ENCODE assay signal across 17 cellular contexts in genomic region chr1:38418195-38419030, GRCh38.
DNase-seq lines count a peak whose midpoint lies in the region; ATAC-seq and TF ChIP-seq lines count a peak whose summit lies in the region.
"Had no signal": no experiment of that assay in that cellular context is flagged by ENCODE, and none has a peak within 500 bp of the region (broad histone marks: within the 10 kb centered on the region; RNA-seq: fewer than 3 reads in every experiment).

No MANE protein-coding gene starts in this region.

- H3K4me2 ChIP-seq in neuronal stem cell (ENCODE audit: insufficient read depth, low read length, poor library complexity, severe bottlenecking) (no peak overlapping the region), smooth muscle cell (no peak overlapping the region)

- peak overlapping the region; percentile 66 for H2AFZ ChIP-seq in neuronal stem cell (ENCODE audit: low read length)
- no peak overlapping the region for H2AFZ ChIP-seq in smooth muscle cell (ENCODE audit: low read depth)

- H4K20me1 ChIP-seq in smooth muscle cell (ENCODE audit: low read depth): no peaks in the 10 kb centered on the region

- no peak overlapping the region for H4K91ac ChIP-seq in neuronal stem cell (ENCODE audit: low read depth, low read length, poor library complexity)

- DNase-seq in G401 (ENCODE audit: low spot score) (peak; percentile 43), SJCRH30 (peak; percentile 45 to 62), ecto neural progenitor cell (ENCODE audit: low spot score) (peak; percentile 62), neuronal stem cell (ENCODE audit: low spot score) (peak; percentile 61), smooth muscle cell (lab: John Stamatoyannopoulos, UW; ENCODE audit: unreplicated experiment) (no peak)
- no peak for DNase-seq in activated CD4-positive, alpha-beta T cell treated with anti-CD3 and anti-CD28 coated beads, Interleukin-2, amount 50 U/mL, for 48 hours
- DNase-seq: activated gamma-delta T cell treated with Interleukin-2 at 50 U/mL for 16 hours; AML-193; effector memory CD8-positive, alpha-beta T cell; NCI-H1436; NCI-H526 treated with DMSO at 0.1 percent for 48 hours; T-cell had no signal

- no peak overlapping the region for H2BK15ac ChIP-seq in neuronal stem cell (ENCODE audit: low read length)

- peaks cover 33% of the 10 kb centered on the region for H3K27me3 Mint-ChIP-seq in activated T-helper 17 cell treated with anti-CD3 and anti-CD28 coated beads, Interleukin-2, amount 50 U/mL, for 72 hours

- TF ChIP-seq CTCF in smooth muscle cell (IDR thresholded peaks at IDR 0.05; ENCODE audit: borderline replicate concordance, insufficient read depth, poor library complexity, severe bottlenecking): no peak

- peaks cover 26% of the 10 kb centered on the region for H3K9me3 Mint-ChIP-seq in activated T-helper 17 cell treated with anti-CD3 and anti-CD28 coated beads, Interleukin-2, amount 50 U/mL, for 72 hours

- H3K18ac ChIP-seq in neuronal stem cell (ENCODE audit: low read length): no peak overlapping the region

- H3K23ac ChIP-seq in neuronal stem cell (ENCODE audit: low read depth, low read length, poor library complexity): no peak overlapping the region

- H2BK120ac ChIP-seq in neuronal stem cell (ENCODE audit: low read depth, low read length): no peak overlapping the region

- H2AK5ac ChIP-seq in neuronal stem cell (ENCODE audit: low read depth, low read length): no peak overlapping the region

- no peak overlapping the region for H2BK5ac ChIP-seq in neuronal stem cell (ENCODE audit: low read length)

- H3K4me1 ChIP-seq in SJCRH30: peaks cover 4% of the 10 kb centered on the region; the same call in 1 of the 2 replicates
- H3K4me1 ChIP-seq in neuronal stem cell (ENCODE audit: control insufficient read depth in 2 of 2, insufficient read depth in 1 of 2, low read depth in 1 of 2, low read length in 2 of 2): peaks cover 2 to 10% of the 10 kb centered on the region in 2 donors
- H3K4me1 ChIP-seq in smooth muscle cell (ENCODE audit: low read depth): peaks cover 12% of the 10 kb centered on the region
- H3K4me1 ChIP-seq: ascending aorta, suprapubic skin had no signal

- in situ Hi-C loops in G401 (cut with HindIII; ENCODE audit: low sequenced_read_pairs): no loop called here

- no peak overlapping the region for H3K14ac ChIP-seq in neuronal stem cell (ENCODE audit: low read length)

- H3K79me2 ChIP-seq in smooth muscle cell (ENCODE audit: low read depth): no peaks in the 10 kb centered on the region

- no peak overlapping the region for H3K4me3 Mint-ChIP-seq in activated T-helper 17 cell treated with anti-CD3 and anti-CD28 coated beads, Interleukin-2, amount 50 U/mL, for 72 hours
- H3K4me3 Mint-ChIP-seq: effector memory CD8-positive, alpha-beta T cell; T-cell had no signal

- H3K27ac ChIP-seq in SJCRH30 (no peak overlapping the region), neuronal stem cell (replicated peaks; ENCODE audit: low read length) (peak overlapping the region; percentile 71), smooth muscle cell (ENCODE audit: low read depth) (no peak overlapping the region)
- H3K27ac ChIP-seq: ascending aorta, suprapubic skin had no signal

- H3K27ac Mint-ChIP-seq in activated T-helper 17 cell treated with anti-CD3 and anti-CD28 coated beads, Interleukin-2, amount 50 U/mL, for 72 hours: no peak overlapping the region
- H3K27ac Mint-ChIP-seq: effector memory CD8-positive, alpha-beta T cell; T-cell had no signal

- no peak overlapping the region for H2BK12ac ChIP-seq in neuronal stem cell (ENCODE audit: low read length)

- H3K9ac ChIP-seq in neuronal stem cell (ENCODE audit: low read depth, low read length, poor library complexity): no peak overlapping the region
- no peak overlapping the region for H3K9ac ChIP-seq in smooth muscle cell (ENCODE audit: low read depth)

- ATAC-seq in activated T-helper 17 cell treated with anti-CD3 and anti-CD28 coated beads, Interleukin-2, amount 50 U/mL, for 72 hours (replicated peaks): no peak
- ATAC-seq in HG02973 (IDR thresholded peaks at IDR 0.05; ENCODE audit: unreplicated experiment): no peak
- ATAC-seq: effector memory CD8-positive, alpha-beta T cell; left lobe of liver; T-cell had no signal

- no peaks in the 10 kb centered on the region for H3K4me1 Mint-ChIP-seq in activated T-helper 17 cell treated with anti-CD3 and anti-CD28 coated beads, Interleukin-2, amount 50 U/mL, for 72 hours
- H3K4me1 Mint-ChIP-seq: T-cell had no signal

- H3K79me1 ChIP-seq in neuronal stem cell (ENCODE audit: low read depth, low read length): no peaks in the 10 kb centered on the region

- no peaks in the 10 kb centered on the region for H3K36me3 Mint-ChIP-seq in activated T-helper 17 cell treated with anti-CD3 and anti-CD28 coated beads, Interleukin-2, amount 50 U/mL, for 72 hours (ENCODE audit: low read depth)
- H3K36me3 Mint-ChIP-seq: T-cell had no signal

- H3K9me3 ChIP-seq in SJCRH30 (replicated peaks) (no peaks in the 10 kb centered on the region), neuronal stem cell (replicated peaks in 1 of 2; ENCODE audit: control insufficient read depth in 2 of 2, insufficient read depth in 1 of 2, low read depth in 1 of 2, low read length in 2 of 2) (peaks cover 3 to 11% of the 10 kb centered on the region in 2 donors), smooth muscle cell (replicated peaks; ENCODE audit: low read depth) (no peaks in the 10 kb centered on the region)
- H3K9me3 ChIP-seq: ascending aorta, suprapubic skin had no signal

- WGBS in neuronal stem cell (ENCODE audit: extremely low coverage in 2 of 2, insufficient read length in 2 of 2, insufficient replicate concordance in 1 of 2), 2 donors: 100% methylated on average over 1 of the region's 9 CpGs
- WGBS in smooth muscle cell (ENCODE audit: low lambda C conversion rate): 91% methylated on average over 9 of the region's 9 CpGs

- no peak overlapping the region for H4K8ac ChIP-seq in neuronal stem cell (ENCODE audit: low read depth, low read length)

- H3K36me3 ChIP-seq in SJCRH30 (no peaks in the 10 kb centered on the region), neuronal stem cell (replicated peaks in 1 of 2; ENCODE audit: control insufficient read depth in 2 of 2, insufficient read depth in 2 of 2, low read length in 2 of 2) (no peaks in the 10 kb centered on the region), smooth muscle cell (ENCODE audit: low read depth) (no peaks in the 10 kb centered on the region)
- H3K36me3 ChIP-seq: ascending aorta, suprapubic skin had no signal

- H3F3A ChIP-seq in smooth muscle cell (ENCODE audit: low read depth): no peaks in the 10 kb centered on the region

- H3K4ac ChIP-seq in neuronal stem cell (ENCODE audit: low read length): no peak overlapping the region

- H3K27me3 ChIP-seq in SJCRH30 (no peaks in the 10 kb centered on the region), neuronal stem cell (ENCODE audit: control insufficient read depth in 3 of 3, insufficient read depth in 3 of 3, low read depth in 1 of 3, low read length in 3 of 3) (no peaks in the 10 kb centered on the region), smooth muscle cell (ENCODE audit: low read depth) (no peaks in the 10 kb centered on the region)
- H3K27me3 ChIP-seq: ascending aorta, suprapubic skin had no signal

- no peak overlapping the region for H3K4me3 ChIP-seq in SJCRH30
- H3K4me3 ChIP-seq in neuronal stem cell (ENCODE audit: low read length in 2 of 2): no peak overlapping the region
- no peak overlapping the region for H3K4me3 ChIP-seq in smooth muscle cell
- H3K4me3 ChIP-seq: ascending aorta, suprapubic skin had no signal

Comparison
In these comparisons a context has a peak if more than half of its experiments do, and no peak if none do; other contexts are left out.
1. DNase-seq: peak in G401 (single experiment), SJCRH30 (2 of 2), ecto neural progenitor cell (single experiment) and neuronal stem cell (single experiment); none in activated CD4-positive, alpha-beta T cell treated with anti-CD3 and anti-CD28 coated beads, Interleukin-2, amount 50 U/mL, for 48 hours (0 of 2) and smooth muscle cell (single experiment).